ENCODE assay signal across 11 cellular contexts in genomic region chr19:53903055-53903680, GRCh38. TPM values are rescaled to one million over a fixed set of nuclear protein-coding genes. Genes with fewer than 3 reads are reported as not detected.
DNase-seq lines count a peak whose midpoint lies in the region; ATAC-seq and TF ChIP-seq lines count a peak whose summit lies in the region.
"Had no signal": no experiment of that assay in that cellular context is flagged by ENCODE, and none has a peak within 500 bp of the region (broad histone marks: within the 10 kb centered on the region; RNA-seq: fewer than 3 reads in every experiment).

No MANE protein-coding gene starts in this region.

- no peaks in the 10 kb centered on the region for H3K9me3 ChIP-seq in CD8-positive, alpha-beta T cell (ENCODE audit: low read length)
- H3K9me3 ChIP-seq: suprapubic skin had no signal

- H3K9me3 Mint-ChIP-seq in CD8-positive, alpha-beta T cell, result no peaks in the 10 kb centered on the region

- intact Hi-C loops in CD8-positive, alpha-beta T cell (cut with DNase I, micrococcal nuclease), result loop anchor here in 1 of 2 experiments (2.0 kb wide), 1 partner anchor 24 kb away; no protein-coding TSS in a partner anchor
- intact Hi-C loops in Right ventricle myocardium inferior (cut with DNase I) (no loop called here), dorsolateral prefrontal cortex (cut with DNase I) (loop anchor here in 1 of 2 donors (10.0 kb wide), 1 partner anchor 202 kb away; the partner anchor contains the start of genes NDUFA3 and OSCAR)

- no peak overlapping the region for H3K4me3 ChIP-seq in CD8-positive, alpha-beta T cell (ENCODE audit: low read depth, low read length)
- H3K4me3 ChIP-seq in dorsolateral prefrontal cortex, result no peak overlapping the region
- H3K4me3 ChIP-seq: suprapubic skin had no signal

- no peak overlapping the region for H3K27ac Mint-ChIP-seq in CD8-positive, alpha-beta T cell

- peaks cover 17% of the 10 kb centered on the region for H3K4me1 ChIP-seq in CD8-positive, alpha-beta T cell (ENCODE audit: insufficient read depth, low read length)

- H3K27me3 Mint-ChIP-seq in CD8-positive, alpha-beta T cell (ENCODE audit: low read depth), result peaks cover 69% of the 10 kb centered on the region

- peaks cover 20% of the 10 kb centered on the region for H3K4me1 Mint-ChIP-seq in CD8-positive, alpha-beta T cell (ENCODE audit: low read depth)

- no peaks in the 10 kb centered on the region for H3K36me3 Mint-ChIP-seq in CD8-positive, alpha-beta T cell

- peak; percentile 27 for ATAC-seq in CD8-positive, alpha-beta T cell
- ATAC-seq in HG02981 (IDR thresholded peaks at IDR 0.05; ENCODE audit: unreplicated experiment) (no peak), Right ventricle myocardium inferior (no peak)

- CTCF ChIA-PET in CD8-positive, alpha-beta T cell (lab: Charles Lee), result no interaction called here

- no peak overlapping the region for H3K4me3 Mint-ChIP-seq in CD8-positive, alpha-beta T cell

- no peak for TF ChIP-seq CTCF in CD8-positive, alpha-beta T cell (IDR thresholded peaks at IDR 0.05)
- no peak for TF ChIP-seq CTCF in dorsolateral prefrontal cortex (IDR thresholded peaks at IDR 0.05 in 54 of 56, conservative IDR thresholded peaks at IDR 0.05 in 2 of 56; ENCODE audit: low read depth in 1 of 56, partially characterized antibody in 56 of 56)

- peak in 2 of 7 experiments; percentile 36 to 53 for DNase-seq in CD8-positive, alpha-beta T cell
- peak; percentile 95 for DNase-seq in HT-29 (ENCODE audit: low spot score)
- DNase-seq in activated CD4-positive, alpha-beta T cell treated with anti-CD3 and anti-CD28 coated beads, Interleukin-2, amount 50 U/mL, for 1 hour, result peak; percentile 30
- peak; percentile 66 for DNase-seq in iPS-NIHi7 (ENCODE audit: extremely low spot score)
- DNase-seq in Right ventricle myocardium inferior (ENCODE audit: missing footprints), result no peak
- DNase-seq in SKM-1 (lab: John Stamatoyannopoulos, UW; ENCODE audit: unreplicated experiment), result no peak
- DNase-seq in dorsolateral prefrontal cortex, result no peak

- H3K27ac ChIP-seq in CD8-positive, alpha-beta T cell (ENCODE audit: low read depth, low read length), result no peak overlapping the region
- no peak overlapping the region for H3K27ac ChIP-seq in dorsolateral prefrontal cortex
- H3K27ac ChIP-seq: epithelial cell of prostate, suprapubic skin had no signal

- peaks cover 23% of the 10 kb centered on the region for H3K27me3 ChIP-seq in CD8-positive, alpha-beta T cell (ENCODE audit: insufficient read depth, low read length)
- H3K27me3 ChIP-seq in dorsolateral prefrontal cortex, result peaks cover 0 to 30% (median 3%) of the 10 kb centered on the region in 45 donors

- POLR2A ChIA-PET in CD8-positive, alpha-beta T cell (lab: Charles Lee), result no interaction called here

- H3K36me3 ChIP-seq in CD8-positive, alpha-beta T cell (ENCODE audit: insufficient read depth, low read length), result no peaks in the 10 kb centered on the region
- H3K36me3 ChIP-seq: suprapubic skin had no signal

RNA-seq across cellular contexts. Expression of gene CACNG7, which starts 5.9 kb away (rescaled TPM):
- total RNA-seq in CD8-positive, alpha-beta T cell, result not detected
- not detected in 2 replicates for total RNA-seq in HT-29 (2014; rRNA removed; shearing (Covaris generic))
- total RNA-seq in Right ventricle myocardium inferior (not detected), dorsolateral prefrontal cortex (100 to 1,000 TPM in 11 of 120 experiments, 10 to 100 TPM in 109; 48.4 to 114 (median 84.9) TPM)
- total RNA-seq: suprapubic skin; T-helper 1 cell treated with Interleukin-12 subunit alpha and Interleukin-12 subunit beta and Interleukin-4 antibody, amounts not matched to agents 30 ng/mL and 1 ng/mL, for 36 hours had no signal

RNA-seq across cellular contexts. Expression of gene PRKCG, which starts 21.2 kb away (rescaled TPM):
- 1 to 10 TPM in 1 of 2 experiments, under 1 TPM in 1; 0.28 to 1.1 TPM for total RNA-seq in CD8-positive, alpha-beta T cell
- total RNA-seq in HT-29 (2014; rRNA removed; shearing (Covaris generic)), result 0.03 and 0.05 TPM in 2 replicates
- not detected for total RNA-seq in Right ventricle myocardium inferior
- 100 to 1,000 TPM in 10 of 120 experiments, 10 to 100 TPM in 110; 20.3 to 131 (median 70.1) TPM for total RNA-seq in dorsolateral prefrontal cortex
- total RNA-seq: suprapubic skin had no signal

RNA-seq across cellular contexts. Expression of gene MYADM, which starts 35.5 kb away (rescaled TPM):
- 100 to 1,000 TPM; 241 to 251 TPM for total RNA-seq in CD8-positive, alpha-beta T cell
- 103 and 139 TPM in 2 replicates for total RNA-seq in HT-29 (2014; rRNA removed; shearing (Covaris generic))
- total RNA-seq in Right ventricle myocardium inferior (141 TPM), dorsolateral prefrontal cortex (10 to 100 TPM; 34.7 to 86.2 (median 66.1) TPM)

RNA-seq across cellular contexts. Expression of gene CACNG8, which starts 59.6 kb away (rescaled TPM):
- not detected for total RNA-seq in CD8-positive, alpha-beta T cell
- 0.10 and 0.86 TPM in 2 replicates for total RNA-seq in HT-29 (2014; rRNA removed; shearing (Covaris generic))
- total RNA-seq in Right ventricle myocardium inferior, result 0.03 TPM
- total RNA-seq in dorsolateral prefrontal cortex, result 10 to 100 TPM; 21.3 to 93.5 (median 65.5) TPM
- total RNA-seq: T-helper 1 cell treated with Interleukin-12 subunit alpha and Interleukin-12 subunit beta and Interleukin-4 antibody, amounts not matched to agents 30 ng/mL and 1 ng/mL, for 36 hours had no signal

Comparison
In these comparisons a context has a peak if more than half of its experiments do, and no peak if none do; other contexts are left out.
1. DNase-seq: peak in HT-29 (single experiment), activated CD4-positive, alpha-beta T cell treated with anti-CD3 and anti-CD28 coated beads, Interleukin-2, amount 50 U/mL, for 1 hour (single experiment) and iPS-NIHi7 (single experiment); none in Right ventricle myocardium inferior (single experiment), SKM-1 (single experiment) and dorsolateral prefrontal cortex (0 of 10).
2. RNA of gene CACNG7, which starts 5.9 kb away (total RNA-seq): 48.4 to 114 TPM in dorsolateral prefrontal cortex; not detected in CD8-positive, alpha-beta T cell, not detected in HT-29 and not detected in Right ventricle myocardium inferior (single experiment); every median in the first group is over 10 times any median in the second.
3. RNA of gene PRKCG, which starts 21.2 kb away (total RNA-seq): 20.3 to 131 TPM in dorsolateral prefrontal cortex; 0.28 to 1.1 TPM in CD8-positive, alpha-beta T cell, 0.03 to 0.05 TPM in HT-29 and not detected in Right ventricle myocardium inferior (single experiment); every median in the first group is over 4 times any median in the second.